Comparison of ENCODE assay signal across 8 cellular contexts in genomic region chr1:32817815-32818786, GRCh38.
DNase-seq lines count a peak whose midpoint lies in the region; ATAC-seq and TF ChIP-seq lines count a peak whose summit lies in the region.

No MANE protein-coding gene starts in this region.

- in situ Hi-C loops in T47D (cut with HindIII; ENCODE audit: low pct_unique_long_range_greater_than_20kb, low sequenced_read_pairs): no loop called here

- no peak for TF ChIP-seq CTCF in GM12875 (IDR thresholded peaks at IDR 0.05; ENCODE audit: borderline replicate concordance, insufficient read depth, low read depth, low read length)

- no peaks in the 10 kb centered on the region for H3K9me3 Mint-ChIP-seq in T-helper 1 cell treated with Interleukin-12 subunit alpha and Interleukin-12 subunit beta and Interleukin-4 antibody, amounts not matched to agents 30 μg/mL and 1 μg/mL, for 36 hours

- H3K27me3 Mint-ChIP-seq in T-helper 1 cell treated with Interleukin-12 subunit alpha and Interleukin-12 subunit beta and Interleukin-4 antibody, amounts not matched to agents 30 μg/mL and 1 μg/mL, for 36 hours (ENCODE audit: low read depth): no peaks in the 10 kb centered on the region

- peaks cover 32% of the 10 kb centered on the region for H3K36me3 Mint-ChIP-seq in T-helper 1 cell treated with Interleukin-12 subunit alpha and Interleukin-12 subunit beta and Interleukin-4 antibody, amounts not matched to agents 30 μg/mL and 1 μg/mL, for 36 hours (ENCODE audit: low read depth)

- DNase-seq in NCI-H128 (lab: John Stamatoyannopoulos, UW; ENCODE audit: unreplicated experiment) (peak; percentile 68), T47D (ENCODE audit: low read depth in 1 of 2, low spot score in 1 of 2) (peak; percentile 39 to 81), retina (peak; percentile 87)
- no peak for DNase-seq in activated CD4-positive, CD25-positive, alpha-beta regulatory T cell treated with anti-CD3 and anti-CD28 coated beads, Interleukin-2, amount 50 U/mL, for 72 hours

- peak overlapping the region; percentile 95 for H3K4me3 Mint-ChIP-seq in T-helper 1 cell treated with Interleukin-12 subunit alpha and Interleukin-12 subunit beta and Interleukin-4 antibody, amounts not matched to agents 30 μg/mL and 1 μg/mL, for 36 hours

- H3K4me3 ChIP-seq in GM12875 (ENCODE audit: low read depth, low read length) (peak overlapping the region; percentile 89), iPS-11a (ENCODE audit: low read depth, low read length) (peak overlapping the region; percentile 88)

- peak; percentile 16 for ATAC-seq in HG02840 (IDR thresholded peaks at IDR 0.05; ENCODE audit: low FRiP score, unreplicated experiment)

- H3K4me1 Mint-ChIP-seq in T-helper 1 cell treated with Interleukin-12 subunit alpha and Interleukin-12 subunit beta and Interleukin-4 antibody, amounts not matched to agents 30 μg/mL and 1 μg/mL, for 36 hours (ENCODE audit: low read depth): peaks cover 33% of the 10 kb centered on the region

- H3K27ac Mint-ChIP-seq in T-helper 1 cell treated with Interleukin-12 subunit alpha and Interleukin-12 subunit beta and Interleukin-4 antibody, amounts not matched to agents 30 μg/mL and 1 μg/mL, for 36 hours: peak overlapping the region; percentile 96
